ENCODE assay signal across 21 cellular contexts in genomic region chr3:127545711-127546457, GRCh38. TPM values are rescaled to one million over a fixed set of nuclear protein-coding genes. Genes with fewer than 3 reads are reported as not detected.
DNase-seq lines count a peak whose midpoint lies in the region; ATAC-seq, FAIRE-seq and TF ChIP-seq lines count a peak whose summit lies in the region.
"Had no signal": no experiment of that assay in that cellular context is flagged by ENCODE, and none has a peak within 500 bp of the region (broad histone marks: within the 10 kb centered on the region; RNA-seq: fewer than 3 reads in every experiment).

No MANE protein-coding gene starts in this region.

- H3K9me3 ChIP-seq in H1 (ENCODE audit: insufficient read depth in 2 of 2, low read depth in 1 of 2, low read length in 1 of 2) (no peaks in the 10 kb centered on the region), mesenchymal stem cell (ENCODE audit: control insufficient read depth, low read length) (no peaks in the 10 kb centered on the region)
- H3K9me3 ChIP-seq: psoas muscle, vagina had no signal

- H2BK20ac ChIP-seq in H1 (ENCODE audit: low read length), result no peak overlapping the region; the same call in 1 of the 2 replicates

- H4K8ac ChIP-seq in H1 (ENCODE audit: extremely low read depth, insufficient read depth, low read length) (no peak overlapping the region), mesenchymal stem cell (ENCODE audit: low read length) (no peak overlapping the region)

- peak overlapping the region; percentile 70 for H3K4me3 Mint-ChIP-seq in activated T-cell treated with anti-CD3 and anti-CD28 coated beads, Interleukin-2, amount 50 U/mL, for 4 hours
- H3K4me3 Mint-ChIP-seq in T-cell, result peak overlapping the region in 2 of 3 donors; percentile 22 to 77

- H2BK5ac ChIP-seq in H1 (ENCODE audit: low read depth, low read length) (no peak overlapping the region), mesenchymal stem cell (ENCODE audit: low read depth, low read length, poor library complexity, severe bottlenecking) (no peak overlapping the region)

- no peak overlapping the region for H3K56ac ChIP-seq in H1 (replicated peaks; ENCODE audit: insufficient read length, low read depth, low read length)

- no peaks in the 10 kb centered on the region for H3K9me3 Mint-ChIP-seq in activated T-cell treated with anti-CD3 and anti-CD28 coated beads, Interleukin-2, amount 50 U/mL, for 4 hours
- no peaks in the 10 kb centered on the region for H3K9me3 Mint-ChIP-seq in T-cell
- H3K9me3 Mint-ChIP-seq: activated B cell treated with CpG ODN at 0.5 μM for 24 hours had no signal

- H2BK120ac ChIP-seq in H1 (replicated peaks; ENCODE audit: low read depth, low read length), result no peak overlapping the region
- no peak overlapping the region for H2BK120ac ChIP-seq in mesenchymal stem cell (ENCODE audit: low read depth, low read length)

- H3K18ac ChIP-seq in H1 (ENCODE audit: extremely low read depth, low read length) (no peak overlapping the region), mesenchymal stem cell (ENCODE audit: low read depth in 1 of 2, low read length in 2 of 2) (no peak overlapping the region)

- H2BK15ac ChIP-seq in H1 (ENCODE audit: low read length), result no peak overlapping the region
- no peak overlapping the region for H2BK15ac ChIP-seq in mesenchymal stem cell (ENCODE audit: low read depth, poor library complexity, severe bottlenecking)

- TF ChIP-seq POLR2A in H1 (IDR thresholded peaks at IDR 0.05; ENCODE audit: control extremely low read depth in 1 of 2, low read depth in 2 of 2, low read length in 2 of 2), result no peak

- H3K79me1 ChIP-seq in H1 (ENCODE audit: low read depth, low read length), result no peaks in the 10 kb centered on the region
- no peaks in the 10 kb centered on the region for H3K79me1 ChIP-seq in mesenchymal stem cell (replicated peaks; ENCODE audit: low read length, poor library complexity, severe bottlenecking)

- H3K27me3 ChIP-seq in H1 (replicated peaks in 1 of 4; ENCODE audit: control insufficient read depth in 3 of 4, extremely low read depth in 1 of 4, insufficient read depth in 3 of 4, low read length in 3 of 4), result peaks cover 0 to 3% (median 0%) of the 10 kb centered on the region in 4 experiments; a peak in 2 of 7 replicates
- peaks cover 11 to 35% of the 10 kb centered on the region in 2 experiments for H3K27me3 ChIP-seq in mesenchymal stem cell (ENCODE audit: control insufficient read depth in 1 of 2, insufficient read depth in 1 of 2, low read length in 2 of 2)
- H3K27me3 ChIP-seq: vagina had no signal

- WGBS in H1 (ENCODE audit: extremely low coverage in 1 of 2, insufficient coverage in 1 of 2, insufficient read length in 1 of 2, insufficient replicate concordance in 2 of 2, low coverage in 1 of 2, low lambda C conversion rate in 2 of 2, missing lambda C conversion rate in 1 of 2), 2 experiments, result 84% methylated on average over 14 of the region's 14 CpGs; no CpG with 5 or more reads in 1 of the 2 experiments
- WGBS in mesenchymal stem cell, result 88% methylated on average over 14 of the region's 14 CpGs

- peaks cover 3% of the 10 kb centered on the region for H3K27me3 Mint-ChIP-seq in activated T-cell treated with anti-CD3 and anti-CD28 coated beads, Interleukin-2, amount 50 U/mL, for 4 hours (ENCODE audit: low read depth)
- peaks cover 0 to 1% of the 10 kb centered on the region in 2 donors for H3K27me3 Mint-ChIP-seq in T-cell

- H3K4me2 ChIP-seq in H1 (ENCODE audit: insufficient read depth in 1 of 2, low read depth in 2 of 2, low read length in 2 of 2), result no peak overlapping the region
- H3K4me2 ChIP-seq in mesenchymal stem cell (ENCODE audit: low read length, poor library complexity, severe bottlenecking), result no peak overlapping the region

- H2AFZ ChIP-seq in H1 (ENCODE audit: low read length) (no peak overlapping the region), mesenchymal stem cell (ENCODE audit: low read depth, low read length) (no peak overlapping the region)

- TF ChIP-seq EP300 in H1 (IDR thresholded peaks at IDR 0.05; ENCODE audit: borderline replicate concordance in 1 of 2, low read depth in 2 of 2, low read length in 2 of 2), result no peak

- no peak for FAIRE-seq in H1 (lab: Jason Lieb, UNC)

- no peaks in the 10 kb centered on the region for H3K36me3 Mint-ChIP-seq in activated T-cell treated with anti-CD3 and anti-CD28 coated beads, Interleukin-2, amount 50 U/mL, for 4 hours (ENCODE audit: insufficient read depth)
- H3K36me3 Mint-ChIP-seq in T-cell, result no peaks in the 10 kb centered on the region

- peak overlapping the region in 1 of 2 donors; percentile 72 for H3K27ac Mint-ChIP-seq in T-cell
- H3K27ac Mint-ChIP-seq: activated B cell treated with CpG ODN at 0.5 μM for 24 hours had no signal

- no peaks in the 10 kb centered on the region for H3K36me3 ChIP-seq in H1 (ENCODE audit: control insufficient read depth in 2 of 4, insufficient read depth in 4 of 4, low read length in 3 of 4)
- H3K36me3 ChIP-seq in mesenchymal stem cell (ENCODE audit: control insufficient read depth in 1 of 2, insufficient read depth in 2 of 2, low read depth in 1 of 2, low read length in 2 of 2), result no peaks in the 10 kb centered on the region
- H3K36me3 ChIP-seq: vagina had no signal

- no peak overlapping the region; the same call in 1 of the 2 replicates for H2AK5ac ChIP-seq in H1 (ENCODE audit: low read depth, low read length)
- H2AK5ac ChIP-seq in mesenchymal stem cell (ENCODE audit: low read length, severe bottlenecking), result no peak overlapping the region

- no peak overlapping the region for H3K9ac ChIP-seq in H1 (replicated peaks in 1 of 4; ENCODE audit: extremely low read depth in 1 of 4, low read depth in 3 of 4, low read length in 3 of 4)
- H3K9ac ChIP-seq in mesenchymal stem cell (ENCODE audit: low read length), result no peak overlapping the region

- no peaks in the 10 kb centered on the region for H4K20me1 ChIP-seq in H1 (replicated peaks in 1 of 2; ENCODE audit: control insufficient read depth in 1 of 2, insufficient read depth in 2 of 2, low read length in 2 of 2)

- H3K27ac ChIP-seq in H1 (ENCODE audit: low read depth, low read length) (no peak overlapping the region), mesenchymal stem cell (ENCODE audit: low read length, poor library complexity, severe bottlenecking) (no peak overlapping the region)
- H3K27ac ChIP-seq: epithelial cell of prostate, vagina had no signal

- TF ChIP-seq RAD21 in H1 (IDR thresholded peaks at IDR 0.05 in 1 of 2, conservative IDR thresholded peaks at IDR 0.05 in 1 of 2; ENCODE audit: low read depth in 2 of 2, low read length in 2 of 2), result no peak

- no peak for ATAC-seq in activated T-cell treated with anti-CD3 and anti-CD28 coated beads, Interleukin-2, amount 50 U/mL, for 4 hours
- ATAC-seq in T-cell (replicated peaks in 1 of 4), result no peak
- ATAC-seq: PC-3; psoas muscle; stimulated activated naive CD8-positive, alpha-beta T cell treated with anti-CD3 and anti-CD28 coated beads, Interleukin-15, Interleukin-2, amounts not matched to agents 100 U/mL and 50 U/mL, for 24 hours had no signal

- peaks cover 9% of the 10 kb centered on the region for H3K4me1 Mint-ChIP-seq in activated T-cell treated with anti-CD3 and anti-CD28 coated beads, Interleukin-2, amount 50 U/mL, for 4 hours (ENCODE audit: low read depth)
- H3K4me1 Mint-ChIP-seq in T-cell, result peaks cover 11 to 15% (median 12%) of the 10 kb centered on the region in 3 donors

- DNase-seq in activated T-cell treated with anti-CD3 and anti-CD28 coated beads, Interleukin-2, amount 50 U/mL, for 4 hours, result no peak
- DNase-seq in activated T-cell treated with anti-CD3 and anti-CD28 coated beads for 4 hours (no peak), T-cell (no peak), H1 (ENCODE audit: low read depth in 1 of 2, low spot score in 2 of 2) (no peak), posterior vena cava (ENCODE audit: low spot score) (peak; percentile 62), mesenchymal stem cell (no peak), NCI-H345 treated with DMSO at 0.1 percent for 48 hours (lab: John Stamatoyannopoulos, UW; ENCODE audit: unreplicated experiment) (no peak), NCI-H146 treated with DMSO at 0.1 percent for 48 hours (lab: John Stamatoyannopoulos, UW; ENCODE audit: unreplicated experiment) (no peak)
- DNase-seq: activated B cell treated with CpG ODN at 0.5 μM for 24 hours; activated CD4-positive, alpha-beta T cell treated with anti-CD3 and anti-CD28 coated beads, Interleukin-2, amount 50 U/mL, for 4 hours; COR-L47; GDM1; GOT3; head of caudate nucleus; NCI-H2171; PC-3; psoas muscle; SHP77; stimulated activated naive CD8-positive, alpha-beta T cell treated with anti-CD3 and anti-CD28 coated beads, Interleukin-15, Interleukin-2, amounts not matched to agents 100 U/mL and 50 U/mL, for 24 hours had no signal

- H3K4me3 ChIP-seq in H1 (ENCODE audit: extremely low read depth in 1 of 4, insufficient read depth in 2 of 4, low read depth in 3 of 4, low read length in 4 of 4), result no peak overlapping the region
- no peak overlapping the region for H3K4me3 ChIP-seq in mesenchymal stem cell (ENCODE audit: insufficient read depth in 1 of 2, low read depth in 1 of 2, low read length in 2 of 2)
- H3K4me3 ChIP-seq: vagina had no signal

- H3K4me1 ChIP-seq in H1 (replicated peaks in 1 of 4; ENCODE audit: control insufficient read depth in 3 of 4, insufficient read depth in 4 of 4, low read length in 3 of 4) (peaks cover 0 to 9% (median 6%) of the 10 kb centered on the region in 4 experiments; a peak in 6 of 7 replicates), mesenchymal stem cell (ENCODE audit: control insufficient read depth, insufficient read depth, low read depth, low read length) (peaks cover 10% of the 10 kb centered on the region)
- H3K4me1 ChIP-seq: psoas muscle had no signal

- H3K4ac ChIP-seq in H1 (replicated peaks; ENCODE audit: insufficient read length, low read depth, low read length), result peak overlapping the region; percentile 39
- H3K4ac ChIP-seq in mesenchymal stem cell (ENCODE audit: low read depth in 1 of 2, low read length in 2 of 2), result no peak overlapping the region

- CTCF ChIA-PET in T-cell (lab: Charles Lee), result interaction anchor here (0.6 to 2.7 kb wide), 6 partner anchors 10 to 866 kb away, joined by 3 to 9 read pairs (median 4); no protein-coding TSS in a partner anchor
- CTCF ChIA-PET in H1 (lab: Charles Lee; ENCODE audit: partially characterized antibody), result interaction anchor here (0.8 to 9.0 kb wide), 17 partner anchors 8 to 1019 kb away, joined by 3 to 69 read pairs (median 4); no protein-coding TSS in a partner anchor

- H2BK12ac ChIP-seq in H1 (ENCODE audit: low read depth, low read length) (no peak overlapping the region), mesenchymal stem cell (ENCODE audit: low read length in 2 of 2) (peak overlapping the region in 1 of 2 experiments; percentile 17)

- H3K23ac ChIP-seq in H1 (ENCODE audit: insufficient read length) (no peak overlapping the region), mesenchymal stem cell (ENCODE audit: low read length in 2 of 2) (no peak overlapping the region)

- POLR2A ChIA-PET in T-cell (lab: Charles Lee) (no interaction called here), H1 (lab: Charles Lee; ENCODE audit: partially characterized antibody) (interaction anchor here (0.9 kb wide), 1 partner anchor 66 kb away, joined by 3 read pairs; no protein-coding TSS in a partner anchor)

- no peak overlapping the region for H4K5ac ChIP-seq in H1 (ENCODE audit: insufficient read length, low read depth, low read length)

- H3K14ac ChIP-seq in H1 (ENCODE audit: insufficient read length), result no peak overlapping the region
- H3K14ac ChIP-seq in mesenchymal stem cell (ENCODE audit: low read length in 2 of 2), result no peak overlapping the region

- no peak overlapping the region for H4K91ac ChIP-seq in H1 (replicated peaks; ENCODE audit: insufficient read length, low read length)
- no peak overlapping the region for H4K91ac ChIP-seq in mesenchymal stem cell (ENCODE audit: low read length)

- intact Hi-C loops in posterior vena cava (cut with DNase I), result loop anchor here in 1 of 2 donors (1.0 kb wide), 1 partner anchor 868 kb away; no protein-coding TSS in a partner anchor

- peaks cover 8% of the 10 kb centered on the region; the same call in 1 of the 2 replicates for H3K23me2 ChIP-seq in H1 (ENCODE audit: low read depth, low read length)

- TF ChIP-seq CTCF in H1 (IDR thresholded peaks at IDR 0.05; ENCODE audit: control extremely low read depth in 1 of 3, insufficient read depth in 1 of 3, low read depth in 1 of 3, low read length in 3 of 3), result no peak

- no peaks in the 10 kb centered on the region for H3K79me2 ChIP-seq in H1 (ENCODE audit: control insufficient read depth in 1 of 2, insufficient read depth in 2 of 2, low read length in 2 of 2)

RNA-seq across cellular contexts. Expression of gene TPRA1, which starts 44.6 kb away (rescaled TPM):
- 10 to 100 TPM; 37.8 to 39.2 (median 38.9) TPM for total RNA-seq in activated T-cell treated with anti-CD3 and anti-CD28 coated beads, Interleukin-2, amount 50 U/mL, for 4 hours
- 10 to 100 TPM; 17.1 to 38.4 (median 34.6) TPM for total RNA-seq in T-cell
- total RNA-seq in H1 (2021; fragmentation: NEBNext Ultra II Directional; extraction: Animal tissue kit (Norgen Biotek cat#: 25700)), result 17.9 and 18.8 TPM in 2 replicates
- 38.5 and 40.4 TPM in 2 replicates for polyA plus RNA-seq in H1 (2011; rRNA removed)
- 26.2 TPM for polyA plus RNA-seq in H1 (2011; cell fraction: cytosol; rRNA removed)
- polyA plus RNA-seq in H1 (2011; cell fraction: nucleus; rRNA removed), result 44.8 TPM
- 13.6 to 21.6 TPM (median 19.1 TPM) in 4 replicates for polyA plus RNA-seq in H1 (2012, experiment 1 of 2)
- polyA plus RNA-seq in H1 (2012, experiment 2 of 2), result 22.5 TPM
- polyA plus RNA-seq in H1 (2013, experiment 1 of 2), result 16.6 TPM
- 17.0 TPM for polyA plus RNA-seq in H1 (2013, experiment 2 of 2)
- polyA minus RNA-seq in H1 (2011; rRNA and poly(A)+ RNA removed), result 17.8 and 25.6 TPM in 2 replicates
- polyA minus RNA-seq in H1 (2011; cell fraction: cytosol; rRNA and poly(A)+ RNA removed), result 13.9 TPM
- 13.7 TPM for polyA minus RNA-seq in H1 (2011; cell fraction: nucleus; rRNA and poly(A)+ RNA removed)
- total RNA-seq in posterior vena cava, result 10 to 100 TPM; 21.4 to 22.8 TPM
- polyA plus RNA-seq in mesenchymal stem cell (2013, experiment 1 of 2), result 21.1 TPM
- polyA plus RNA-seq in mesenchymal stem cell (2013, experiment 2 of 2), result 20.9 TPM

RNA-seq across cellular contexts. Expression of gene MCM2, which starts 52.3 kb away (rescaled TPM):
- total RNA-seq in activated T-cell treated with anti-CD3 and anti-CD28 coated beads, Interleukin-2, amount 50 U/mL, for 4 hours, result 100 to 1,000 TPM; 284 to 362 (median 320) TPM
- total RNA-seq in T-cell (10 to 100 TPM in 4 of 5 donors, 1 to 10 TPM in 1; 8.4 to 23.2 (median 14.1) TPM), posterior vena cava (1 to 10 TPM; 4.0 to 5.6 TPM)
- total RNA-seq in H1 (2021; fragmentation: NEBNext Ultra II Directional; extraction: Animal tissue kit (Norgen Biotek cat#: 25700)), result 147 and 152 TPM in 2 replicates
- polyA plus RNA-seq in H1 (2011; rRNA removed), result 198 and 219 TPM in 2 replicates
- polyA plus RNA-seq in H1 (2011; cell fraction: cytosol; rRNA removed), result 192 TPM
- 281 TPM for polyA plus RNA-seq in H1 (2011; cell fraction: nucleus; rRNA removed)
- 113 to 163 TPM (median 157 TPM) in 4 replicates for polyA plus RNA-seq in H1 (2012, experiment 1 of 2)
- 121 TPM for polyA plus RNA-seq in H1 (2012, experiment 2 of 2)
- 66.3 TPM for polyA plus RNA-seq in H1 (2013, experiment 1 of 2)
- polyA plus RNA-seq in H1 (2013, experiment 2 of 2), result 61.3 TPM
- 251 and 304 TPM in 2 replicates for polyA minus RNA-seq in H1 (2011; rRNA and poly(A)+ RNA removed)
- 156 TPM for polyA minus RNA-seq in H1 (2011; cell fraction: cytosol; rRNA and poly(A)+ RNA removed)
- 124 TPM for polyA minus RNA-seq in H1 (2011; cell fraction: nucleus; rRNA and poly(A)+ RNA removed)
- 5.5 TPM for polyA plus RNA-seq in mesenchymal stem cell (2013, experiment 1 of 2)
- polyA plus RNA-seq in mesenchymal stem cell (2013, experiment 2 of 2), result 5.5 TPM
